ENCODE assay signal across 1 cellular context in genomic region chr19:4844348-4845179, GRCh38.
A peak's percentile ranks its signal among the peaks of the same experiment; 100 is the strongest.
TF ChIP-seq lines count a peak whose summit lies in the region.

No MANE protein-coding gene starts in this region.

TF ChIP-seq in HepG2, 621 proteins besides CTCF, POLR2A, EP300 and RAD21 (continued from another document):
- TF ChIP-seq MXD1 (CRISPR knock-in tag; IDR thresholded peaks at IDR 0.05) (no peak), MTA1 (CRISPR knock-in tag; IDR thresholded peaks at IDR 0.05; ENCODE audit: borderline replicate concordance) (no peak), JARID2 (CRISPR knock-in tag; IDR thresholded peaks at IDR 0.05; ENCODE audit: insufficient replicate concordance) (no peak), ZFX (CRISPR knock-in tag; IDR thresholded peaks at IDR 0.05; ENCODE audit: low read depth) (peak; percentile 49; the same call in 1 of the 2 replicates), ZNF460 (CRISPR knock-in tag; IDR thresholded peaks at IDR 0.05; ENCODE audit: borderline replicate concordance) (0 out of 2 replicates have a peak, but pooled peaks have one; percentile 61), ZNF496 (CRISPR knock-in tag; IDR thresholded peaks at IDR 0.05; ENCODE audit: insufficient replicate concordance) (no peak), ZNF549 (CRISPR knock-in tag; IDR thresholded peaks at IDR 0.05) (no peak), PAX8 (CRISPR knock-in tag; IDR thresholded peaks at IDR 0.05; ENCODE audit: borderline replicate concordance) (no peak), ZNF264 (CRISPR knock-in tag; IDR thresholded peaks at IDR 0.05) (no peak), CEBPG (CRISPR knock-in tag; IDR thresholded peaks at IDR 0.05) (no peak), BATF2 (CRISPR knock-in tag; IDR thresholded peaks at IDR 0.05) (no peak), PHF21A (CRISPR knock-in tag; IDR thresholded peaks at IDR 0.05) (no peak), NR2C2 (CRISPR knock-in tag; IDR thresholded peaks at IDR 0.05; ENCODE audit: borderline replicate concordance) (no peak), ZNF619 (CRISPR knock-in tag; IDR thresholded peaks at IDR 0.05) (no peak), ZNF639 (CRISPR knock-in tag; conservative IDR thresholded peaks at IDR 0.05) (no peak), PRMT3 (CRISPR knock-in tag; IDR thresholded peaks at IDR 0.05; ENCODE audit: borderline replicate concordance, low read depth) (no peak), ZNF281 (CRISPR knock-in tag; IDR thresholded peaks at IDR 0.05; ENCODE audit: borderline replicate concordance) (no peak), DZIP1 (CRISPR knock-in tag; IDR thresholded peaks at IDR 0.05) (no peak), CREB3 (CRISPR knock-in tag; IDR thresholded peaks at IDR 0.05) (no peak), FOXP1 (IDR thresholded peaks at IDR 0.05) (no peak), FOXP1 (CRISPR knock-in tag; IDR thresholded peaks at IDR 0.05) (no peak), ZNF121 (CRISPR knock-in tag; IDR thresholded peaks at IDR 0.05) (no peak), ZNF235 (CRISPR knock-in tag; IDR thresholded peaks at IDR 0.05; ENCODE audit: borderline replicate concordance) (no peak), ZNF576 (CRISPR knock-in tag; IDR thresholded peaks at IDR 0.05) (no peak), MNT (IDR thresholded peaks at IDR 0.05) (peak; percentile 56), KIAA2018 (CRISPR knock-in tag; IDR thresholded peaks at IDR 0.05; ENCODE audit: borderline replicate concordance) (no peak)
TF ChIP-seq in HepG2: peak in this region for 18.
